In the genomic region with DNA sequence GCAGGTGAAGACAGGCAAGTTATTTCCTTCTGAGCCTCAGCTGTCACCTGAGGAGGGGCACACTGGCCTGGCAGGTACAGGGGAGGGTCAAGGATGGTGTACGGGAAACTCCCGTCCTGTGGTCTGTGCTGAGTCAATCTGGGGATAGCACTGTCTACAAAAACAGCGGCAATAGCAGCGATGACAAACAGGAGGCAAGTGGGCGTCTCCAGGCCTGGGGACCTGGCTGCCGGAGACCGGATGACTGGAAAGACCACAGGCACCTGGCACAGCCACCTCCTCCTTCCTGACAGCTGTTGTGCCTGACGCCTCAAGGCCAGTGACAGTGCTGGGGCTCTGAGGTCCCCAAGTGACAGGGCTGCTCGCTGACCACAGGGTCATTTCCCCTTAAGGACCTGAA, we compare ENCODE assay signal across 10 cellular contexts.
DNase-seq lines count a peak whose midpoint lies in the region; ATAC-seq, FAIRE-seq and TF ChIP-seq lines count a peak whose summit lies in the region.
"Had no signal": no experiment of that assay in that cellular context is flagged by ENCODE, and none has a peak within 500 bp of the region (broad histone marks: within the 10 kb centered on the region; RNA-seq: fewer than 3 reads in every experiment).

No MANE protein-coding gene starts in this region.

- intact Hi-C loops in kidney (cut with DNase I) = no loop called here

- FAIRE-seq in kidney (lab: Jason Lieb, UNC) = no peak
- FAIRE-seq: H54 had no signal

- TF ChIP-seq CTCF in kidney (IDR thresholded peaks at IDR 0.05; ENCODE audit: borderline replicate concordance, extremely low read depth, insufficient read depth) (no peak), omental fat pad (IDR thresholded peaks at IDR 0.05) (no peak)

- no peaks in the 10 kb centered on the region for H3K4me1 ChIP-seq in kidney (ENCODE audit: control insufficient read depth in 1 of 2, insufficient read depth in 1 of 2, low read depth in 1 of 2, low read length in 2 of 2)

- peak; percentile 87 for ATAC-seq in GM18520 (IDR thresholded peaks at IDR 0.05; ENCODE audit: unreplicated experiment)
- ATAC-seq in GM21576 (IDR thresholded peaks at IDR 0.05; ENCODE audit: unreplicated experiment) = peak; percentile 77
- peak; percentile 93 for ATAC-seq in HG03558 (IDR thresholded peaks at IDR 0.05; ENCODE audit: extremely low read depth, unreplicated experiment)
- no peak for ATAC-seq in omental fat pad (ENCODE audit: low FRiP score)

- H3K27ac ChIP-seq in kidney (ENCODE audit: low read depth in 2 of 2, low read length in 2 of 2) = no peak overlapping the region

- H3K9ac ChIP-seq in kidney (ENCODE audit: low read length in 2 of 2) = no peak overlapping the region

- H3K9me3 ChIP-seq in kidney (ENCODE audit: control insufficient read depth in 1 of 2, low read length in 2 of 2) = no peaks in the 10 kb centered on the region

- no peak overlapping the region for H3K4me3 ChIP-seq in kidney (ENCODE audit: low read length in 2 of 2)
- H3K4me3 ChIP-seq: lung had no signal

- H3K36me3 ChIP-seq in kidney (ENCODE audit: control insufficient read depth in 1 of 2, insufficient read depth in 2 of 2, low read length in 2 of 2) = no peaks in the 10 kb centered on the region

- DNase-seq in kidney = peak; percentile 59
- DNase-seq in omental fat pad (ENCODE audit: low spot score) = no peak
- DNase-seq in NCI-H1105 treated with DMSO at 0.1 percent for 48 hours (lab: John Stamatoyannopoulos, UW) = no peak
- no peak for DNase-seq in NCI-H2171 (lab: John Stamatoyannopoulos, UW)
- DNase-seq in iPS-NIHi11 (ENCODE audit: low spot score) = no peak
